Comparison of ENCODE assay signal across 14 cellular contexts in genomic region chr10:28674782-28675181, GRCh38. TPM values are rescaled to one million over a fixed set of nuclear protein-coding genes. Genes with fewer than 3 reads are reported as not detected.
A peak's percentile ranks its signal among the peaks of the same experiment; 100 is the strongest.
DNase-seq lines count a peak whose midpoint lies in the region; ATAC-seq and TF ChIP-seq lines count a peak whose summit lies in the region.
"Had no signal": no experiment of that assay in that cellular context is flagged by ENCODE, and none has a peak within 500 bp of the region (broad histone marks: within the 10 kb centered on the region; RNA-seq: fewer than 3 reads in every experiment).

No MANE protein-coding gene starts in this region.

- no peak overlapping the region for H3K27ac Mint-ChIP-seq in WTC11
- H3K27ac Mint-ChIP-seq: B cell; CD4-positive, alpha-beta T cell; IgD-negative memory B cell had no signal

- ATAC-seq in WTC11: no peak

- no peak overlapping the region for H3K4me3 Mint-ChIP-seq in WTC11

- H3K4me1 ChIP-seq in mesendoderm (ENCODE audit: control insufficient read depth, low read depth, low read length) (peaks cover 12% of the 10 kb centered on the region), MM.1S (ENCODE audit: low read length) (0 out of 2 replicates have a peak, but pooled peaks cover under 1% of the 10 kb centered on the region)

- POLR2A ChIA-PET in WTC11 (lab: Charles Lee): no interaction called here

- H3K36me3 Mint-ChIP-seq in WTC11: no peaks in the 10 kb centered on the region

- 0 out of 2 replicates have a peak, but pooled peaks cover 1% of the 10 kb centered on the region for H3F3A ChIP-seq in MM.1S (ENCODE audit: insufficient read depth, low read length)

- no peak overlapping the region for H2AFZ ChIP-seq in MM.1S (ENCODE audit: low read length)
- H2AFZ ChIP-seq: GM23248 had no signal

- H2BK15ac ChIP-seq in mesendoderm (replicated peaks; ENCODE audit: low read depth): no peak overlapping the region

- peak overlapping the region; percentile 11 for H3K18ac ChIP-seq in mesendoderm (ENCODE audit: low read length)

- no peak overlapping the region for H3K9ac ChIP-seq in mesendoderm (ENCODE audit: low read length)
- no peak overlapping the region for H3K9ac ChIP-seq in MM.1S (ENCODE audit: low read length)
- H3K9ac ChIP-seq: GM23248 had no signal

- H3K27me3 ChIP-seq in mesendoderm (ENCODE audit: insufficient read depth, low read length, poor library complexity) (no peaks in the 10 kb centered on the region), dorsolateral prefrontal cortex (peaks cover 0 to 33% (median 11%) of the 10 kb centered on the region in 45 donors), MM.1S (replicated peaks; ENCODE audit: insufficient read depth, low read length) (peaks cover 25% of the 10 kb centered on the region)

- H4K20me1 ChIP-seq in MM.1S (ENCODE audit: insufficient read depth, low read length): no peaks in the 10 kb centered on the region

- H3K9me3 ChIP-seq in MM.1S (replicated peaks; ENCODE audit: insufficient read depth, low read length): no peaks in the 10 kb centered on the region

- H4K5ac ChIP-seq in mesendoderm (ENCODE audit: low read length): no peak overlapping the region

- no peak overlapping the region for H3K23ac ChIP-seq in mesendoderm (ENCODE audit: low read length)

- H3K27me3 Mint-ChIP-seq in WTC11 (ENCODE audit: low read depth): peaks cover 9% of the 10 kb centered on the region

- peak overlapping the region; percentile 12 for H3K56ac ChIP-seq in mesendoderm (ENCODE audit: low read length)

- no peak overlapping the region for H4K8ac ChIP-seq in mesendoderm (ENCODE audit: low read depth, low read length)

- CTCF ChIA-PET in WTC11 (lab: Charles Lee): no interaction called here

- H2BK5ac ChIP-seq in mesendoderm (ENCODE audit: low read length): peak overlapping the region; percentile 79

- H3K4ac ChIP-seq in mesendoderm (ENCODE audit: low read depth, low read length): no peak overlapping the region

- H3K9me2 ChIP-seq in MM.1S (replicated peaks; ENCODE audit: insufficient read depth, low read length): no peaks in the 10 kb centered on the region

- no peak overlapping the region for H2BK120ac ChIP-seq in mesendoderm (ENCODE audit: low read depth, low read length)

- peaks cover 28% of the 10 kb centered on the region for H3K79me2 ChIP-seq in mesendoderm (ENCODE audit: control insufficient read depth, insufficient read depth, low read length)
- no peaks in the 10 kb centered on the region for H3K79me2 ChIP-seq in MM.1S (ENCODE audit: low read length)

- intact Hi-C loops in dorsolateral prefrontal cortex (cut with DNase I): loop anchor here (5.0 kb wide), 7 partner anchors 48 to 633 kb away; no protein-coding TSS in a partner anchor

- peaks cover 21% of the 10 kb centered on the region for H3K4me1 Mint-ChIP-seq in WTC11

- H3K4me2 ChIP-seq in mesendoderm (ENCODE audit: low read length) (no peak overlapping the region), MM.1S (ENCODE audit: low read depth, low read length) (no peak overlapping the region)

- no peaks in the 10 kb centered on the region for H3K9me3 Mint-ChIP-seq in WTC11
- H3K9me3 Mint-ChIP-seq: CD4-positive, alpha-beta T cell; IgD-negative memory B cell had no signal

- H3K4me3 ChIP-seq in mesendoderm (ENCODE audit: low read length) (no peak overlapping the region), dorsolateral prefrontal cortex (no peak overlapping the region), MM.1S (ENCODE audit: low read length) (no peak overlapping the region)
- H3K4me3 ChIP-seq: GM23248 had no signal

- H3K79me1 ChIP-seq in mesendoderm (ENCODE audit: low read length): peaks cover under 1% of the 10 kb centered on the region

- TF ChIP-seq CTCF in WTC11 (IDR thresholded peaks at IDR 0.05): no peak
- no peak for TF ChIP-seq CTCF in dorsolateral prefrontal cortex (IDR thresholded peaks at IDR 0.05 in 54 of 56, conservative IDR thresholded peaks at IDR 0.05 in 2 of 56; ENCODE audit: low read depth in 1 of 56, partially characterized antibody in 56 of 56)
- no peak for TF ChIP-seq CTCF in MM.1S (IDR thresholded peaks at IDR 0.05; ENCODE audit: low read length)

- H2AK5ac ChIP-seq in mesendoderm (ENCODE audit: low read length): peak overlapping the region; percentile 44

- H3K27ac ChIP-seq in mesendoderm (ENCODE audit: low read depth, low read length) (no peak overlapping the region), dorsolateral prefrontal cortex (no peak overlapping the region), MM.1S (ENCODE audit: low read length) (no peak overlapping the region)
- H3K27ac ChIP-seq: GM23248 had no signal

- peak; percentile 43 for DNase-seq in activated CD8-positive, alpha-beta memory T cell treated with anti-CD3 and anti-CD28 coated beads for 24 hours
- no peak for DNase-seq in activated CD8-positive, alpha-beta memory T cell treated with anti-CD3 and anti-CD28 coated beads, Interleukin-2, amount 50 U/mL, for 48 hours
- DNase-seq in WTC11 (ENCODE audit: low spot score) (no peak), mesendoderm (no peak), dorsolateral prefrontal cortex (no peak), MM.1S (no peak), SW480 (ENCODE audit: low spot score) (no peak)
- DNase-seq: Calu3; CD4-positive, alpha-beta T cell; DMS 273 treated with DMSO at 0.1 percent for 48 hours; GM23248; H7 had no signal

- WGBS in mesendoderm (ENCODE audit: extremely low coverage, insufficient coverage, low lambda C conversion rate): no CpG with 5 or more reads among the region's 3 CpGs

- no peaks in the 10 kb centered on the region for H3K36me3 ChIP-seq in mesendoderm (ENCODE audit: control insufficient read depth, insufficient read depth, low read length)
- H3K36me3 ChIP-seq in MM.1S (replicated peaks; ENCODE audit: insufficient read depth, low read length): no peaks in the 10 kb centered on the region

TF ChIP-seq in WTC11, 78 proteins besides CTCF, POLR2A, EP300 and RAD21:
- TF ChIP-seq TP53 (CRISPR knock-in tag; IDR thresholded peaks at IDR 0.05): no peak
- no peak for TF ChIP-seq ZNF232 (CRISPR knock-in tag; IDR thresholded peaks at IDR 0.05)
- peak; percentile 69 for TF ChIP-seq USF2 (CRISPR knock-in tag; IDR thresholded peaks at IDR 0.05)
- 0 out of 2 replicates have a peak, but pooled peaks have one; percentile 36 for TF ChIP-seq USF1 (CRISPR knock-in tag; IDR thresholded peaks at IDR 0.05)

RNA-seq across cellular contexts. Expression of gene BAMBI, which starts 2.5 kb away (rescaled TPM):
- total RNA-seq in WTC11 (2021) (26.4 to 29.0 TPM (median 27.4 TPM) in 3 replicates), dorsolateral prefrontal cortex (10 to 100 TPM in 42 of 120 experiments, 1 to 10 TPM in 78; 4.1 to 18.6 (median 8.8) TPM)
- polyA plus RNA-seq in mesendoderm (2013, experiment 1 of 2): 43.7 TPM
- polyA plus RNA-seq in mesendoderm (2013, experiment 2 of 2): 40.0 TPM
